16 cellular contexts compared by ENCODE assay signal in the genomic region with DNA sequence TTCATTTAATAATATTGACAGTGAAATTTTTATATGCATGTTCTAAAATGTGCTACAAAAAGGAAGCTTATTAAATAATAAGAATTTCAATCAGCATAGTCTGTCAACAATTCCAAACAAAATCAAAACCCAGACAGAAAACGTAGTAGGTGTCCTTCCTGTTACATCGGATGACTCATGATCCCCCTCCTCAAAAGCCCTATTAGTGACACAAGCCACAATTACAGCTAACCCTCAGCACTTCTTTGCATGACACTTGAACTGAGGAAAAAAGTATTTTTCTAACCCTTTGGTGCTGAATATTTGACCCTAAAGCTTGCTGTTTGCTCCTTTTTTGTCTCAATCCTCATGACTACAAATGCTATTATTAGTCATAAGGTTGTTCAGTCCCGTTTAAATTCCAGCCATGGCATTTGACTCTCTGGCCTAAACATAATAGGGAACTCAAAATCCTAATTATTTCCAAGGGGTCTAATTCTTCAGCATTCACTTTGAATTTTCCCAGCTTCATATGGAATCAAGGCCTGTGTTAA.
"Had no signal": no experiment of that assay in that cellular context is flagged by ENCODE, and none has a peak within 500 bp of the region (broad histone marks: within the 10 kb centered on the region; RNA-seq: fewer than 3 reads in every experiment).

No MANE protein-coding gene starts in this region.

- H3K4me3 ChIP-seq: coronary artery, gastrocnemius medialis, heart left ventricle, tibial nerve had no signal

- DNase-seq: activated CD4-positive, alpha-beta T cell treated with anti-CD3 and anti-CD28 coated beads, Interleukin-2, amount 50 U/mL, for 1 hour; activated CD8-positive, alpha-beta memory T cell treated with anti-CD3 and anti-CD28 coated beads, Interleukin-2, amount 50 U/mL, for 4 hours; activated naive CD4-positive, alpha-beta T cell treated with anti-CD3 and anti-CD28 coated beads for 36 hours; activated T-cell treated with anti-CD3 and anti-CD28 coated beads, Interleukin-2, amount 50 U/mL, for 4 hours; central memory CD4-positive, alpha-beta T cell; gastrocnemius medialis; heart left ventricle; left cardiac atrium; nucleus accumbens; stimulated activated CD4-positive, alpha-beta T cell treated with anti-CD3 and anti-CD28 coated beads, Interleukin-2, amount 100 ng/mL, for 24 hours; stimulated activated naive CD8-positive, alpha-beta T cell treated with anti-CD3 and anti-CD28 coated beads, Interleukin-15, Interleukin-2, amounts not matched to agents 100 U/mL and 50 U/mL, for 24 hours; substantia nigra; T-helper 1 cell; T-helper 9 cell had no signal

- ATAC-seq: activated T-cell treated with anti-CD3 and anti-CD28 coated beads, Interleukin-2, amount 50 U/mL, for 4 hours; gastrocnemius medialis; heart left ventricle; left cardiac atrium; stimulated activated naive CD8-positive, alpha-beta T cell treated with anti-CD3 and anti-CD28 coated beads, Interleukin-15, Interleukin-2, amounts not matched to agents 100 U/mL and 50 U/mL, for 24 hours had no signal

- H3K27me3 ChIP-seq: gastrocnemius medialis, heart left ventricle, tibial nerve had no signal

- H3K9me3 ChIP-seq: gastrocnemius medialis, heart left ventricle, tibial nerve had no signal

- H3K4me1 ChIP-seq: gastrocnemius medialis had no signal

- H3K27ac ChIP-seq: gastrocnemius medialis, heart left ventricle had no signal

- H3K36me3 ChIP-seq: gastrocnemius medialis, heart left ventricle, tibial nerve had no signal
